ENCODE assay signal across 8 cellular contexts in genomic region chr1:119674835-119675289, GRCh38. TPM values are rescaled to one million over a fixed set of nuclear protein-coding genes. Genes with fewer than 3 reads are reported as not detected.
DNase-seq lines count a peak whose midpoint lies in the region; ATAC-seq and TF ChIP-seq lines count a peak whose summit lies in the region.

No MANE protein-coding gene starts in this region.

- no peak overlapping the region for H3K4me3 ChIP-seq in OCI-LY3 (ENCODE audit: low read length)
- peak overlapping the region; percentile 47 for H3K4me3 ChIP-seq in epithelial cell of esophagus (ENCODE audit: low read length)
- H3K4me3 ChIP-seq in OCI-LY7 (ENCODE audit: low read depth, low read length, poor library complexity, severe bottlenecking): no peak overlapping the region

- peaks cover 3% of the 10 kb centered on the region for H3K27me3 Mint-ChIP-seq in nephron (ENCODE audit: low read depth)

- peaks cover 49% of the 10 kb centered on the region for H3K27me3 ChIP-seq in OCI-LY3 (ENCODE audit: low read depth, low read length)

- H3K4me1 ChIP-seq in OCI-LY3 (ENCODE audit: low read length) (peaks cover 11% of the 10 kb centered on the region; the same call in 1 of the 2 replicates), OCI-LY7 (ENCODE audit: insufficient read depth, low read length, poor library complexity, severe bottlenecking) (no peaks in the 10 kb centered on the region)

- peak overlapping the region; percentile 54 for H3K4me2 ChIP-seq in OCI-LY3 (ENCODE audit: low read length)
- no peak overlapping the region for H3K4me2 ChIP-seq in OCI-LY7 (ENCODE audit: low read length)

- CTCF ChIA-PET in OCI-LY7 (lab: Charles Lee; ENCODE audit: unreplicated experiment): interaction anchor here (0.8 kb wide), 1 partner anchor 127 kb away, joined by 3 read pairs; no protein-coding TSS in a partner anchor

- peak; percentile 67 for DNase-seq in COLO668 (lab: John Stamatoyannopoulos, UW; ENCODE audit: unreplicated experiment)
- DNase-seq in epithelial cell of esophagus (ENCODE audit: low read depth): peak; percentile 93
- no peak for DNase-seq in OCI-LY7 (ENCODE audit: low spot score)
- no peak for DNase-seq in SW 1271 (lab: John Stamatoyannopoulos, UW)

- peaks cover 33% of the 10 kb centered on the region for H3K4me1 Mint-ChIP-seq in nephron

- peak overlapping the region; percentile 83 to 86 (median 85) for H3K4me3 Mint-ChIP-seq in nephron

- H2AFZ ChIP-seq in OCI-LY3 (ENCODE audit: low read depth, low read length) (no peak overlapping the region), OCI-LY7 (ENCODE audit: low read length) (no peak overlapping the region)

- H3K9me3 ChIP-seq in OCI-LY3 (ENCODE audit: insufficient read depth, low read length) (no peaks in the 10 kb centered on the region), OCI-LY7 (ENCODE audit: low read length) (no peaks in the 10 kb centered on the region)

- ATAC-seq in HG02678 (IDR thresholded peaks at IDR 0.05; ENCODE audit: unreplicated experiment) (peak; percentile 70), HG03025 (IDR thresholded peaks at IDR 0.05; ENCODE audit: low FRiP score, unreplicated experiment) (no peak)

- no peak overlapping the region for H3K9ac ChIP-seq in OCI-LY3 (ENCODE audit: low read length)

- H4K20me1 ChIP-seq in OCI-LY3 (ENCODE audit: insufficient read depth, low read length) (no peaks in the 10 kb centered on the region), OCI-LY7 (ENCODE audit: insufficient read depth, low read length) (no peaks in the 10 kb centered on the region)

- intact Hi-C loops in OCI-LY7 (cut with micrococcal nuclease; ENCODE audit: unreplicated experiment): loop anchor here (1.0 to 10.0 kb wide), 3 partner anchors 62 to 388 kb away; no protein-coding TSS in a partner anchor

- TF ChIP-seq CTCF in OCI-LY3 (IDR thresholded peaks at IDR 0.05; ENCODE audit: low read depth, low read length) (peak; percentile 67), epithelial cell of esophagus (IDR thresholded peaks at IDR 0.05; ENCODE audit: insufficient read depth, low read depth, low read length, missing control alignments) (peak; percentile 87), nephron (IDR thresholded peaks at IDR 0.05; ENCODE audit: unreplicated experiment in 3 of 3) (no peak), OCI-LY7 (conservative IDR thresholded peaks at IDR 0.05; ENCODE audit: low read length) (no peak)

- no peaks in the 10 kb centered on the region for H3K9me3 Mint-ChIP-seq in nephron

- no peaks in the 10 kb centered on the region for H3K36me3 Mint-ChIP-seq in nephron (ENCODE audit: low read depth)

- H3K36me3 ChIP-seq in OCI-LY3 (replicated peaks; ENCODE audit: low read depth, low read length) (no peaks in the 10 kb centered on the region), OCI-LY7 (ENCODE audit: insufficient read depth, low read length) (no peaks in the 10 kb centered on the region)

- peak overlapping the region in 1 of 3 experiments; percentile 78 for H3K27ac Mint-ChIP-seq in nephron

- POLR2A ChIA-PET in OCI-LY7 (lab: Charles Lee): interaction anchor here (0.5 to 1.3 kb wide), 4 partner anchors 11 to 207 kb away, joined by 3 to 4 read pairs (median 4); no protein-coding TSS in a partner anchor

- H3K27ac ChIP-seq in OCI-LY3 (ENCODE audit: low read length): no peak overlapping the region
- no peak overlapping the region for H3K27ac ChIP-seq in OCI-LY7 (ENCODE audit: low read depth, low read length, poor library complexity, severe bottlenecking)

- no peaks in the 10 kb centered on the region for H3K79me2 ChIP-seq in OCI-LY3 (ENCODE audit: low read length)
- H3K79me2 ChIP-seq in OCI-LY7 (ENCODE audit: insufficient read depth, low read depth, low read length): no peaks in the 10 kb centered on the region

- no peaks in the 10 kb centered on the region for H3K9me2 ChIP-seq in OCI-LY7 (ENCODE audit: insufficient read depth, low read length)

- no TSS peak for BruUV-seq in OCI-LY7 (replicated peaks; lab: Mats Ljungman, UMichigan)

RNA-seq across cellular contexts. Expression of gene ZNF697, which starts 26.8 kb away (rescaled TPM):
- not detected in 2 replicates for total RNA-seq in OCI-LY7 (2014; rRNA removed; shearing (Covaris generic))
- not detected in 2 replicates for total RNA-seq in OCI-LY7 (2022)

RNA-seq across cellular contexts. Expression of gene PHGDH, which starts 36.9 kb away (rescaled TPM):
- total RNA-seq in OCI-LY7 (2014; rRNA removed; shearing (Covaris generic)): 283 and 287 TPM in 2 replicates
- total RNA-seq in OCI-LY7 (2022): 451 and 506 TPM in 2 replicates

Comparison
In these comparisons a context has a peak if more than half of its experiments do, and no peak if none do; other contexts are left out.
1. DNase-seq: peak in COLO668 (single experiment) and epithelial cell of esophagus (single experiment); none in OCI-LY7 (single experiment) and SW 1271 (0 of 2).
2. CTCF ChIP-seq: peak in OCI-LY3 (single experiment) and epithelial cell of esophagus (single experiment); none in nephron (0 of 3) and OCI-LY7 (single experiment).